In the genomic region with DNA sequence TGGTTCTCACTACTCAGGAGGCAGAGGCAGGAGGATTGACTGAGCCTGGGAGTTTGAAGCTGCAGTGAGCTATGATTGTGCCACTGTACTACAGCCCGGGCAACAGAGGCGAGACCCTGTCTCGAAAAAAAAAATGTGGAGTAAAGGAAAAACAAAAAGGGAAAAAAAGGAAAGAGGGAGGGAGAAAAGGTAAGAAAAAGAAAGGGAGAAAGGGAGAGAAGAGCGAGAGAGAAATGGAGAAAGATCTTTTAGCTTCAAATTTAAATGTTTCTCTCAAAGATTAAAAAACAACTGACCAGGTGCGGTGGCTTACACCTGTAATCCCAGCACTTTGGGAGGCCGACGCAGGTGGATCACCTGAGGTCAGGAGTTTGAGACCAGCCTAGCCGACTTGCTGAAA, we compare ENCODE assay signal across 21 cellular contexts. TPM values are rescaled to one million over a fixed set of nuclear protein-coding genes. Genes with fewer than 3 reads are reported as not detected.
DNase-seq lines count a peak whose midpoint lies in the region; ATAC-seq, FAIRE-seq and TF ChIP-seq lines count a peak whose summit lies in the region.
"Had no signal": no experiment of that assay in that cellular context is flagged by ENCODE, and none has a peak within 500 bp of the region (broad histone marks: within the 10 kb centered on the region; RNA-seq: fewer than 3 reads in every experiment).

No MANE protein-coding gene starts in this region.

- no peaks in the 10 kb centered on the region for H3K9me3 ChIP-seq in CD4-positive, alpha-beta memory T cell (ENCODE audit: control insufficient read depth in 1 of 2, low read length in 2 of 2)
- H3K9me3 ChIP-seq in Caco-2, result no peaks in the 10 kb centered on the region
- no peaks in the 10 kb centered on the region for H3K9me3 ChIP-seq in HepG2 (ENCODE audit: low read length)
- H3K9me3 ChIP-seq: ascending aorta, testis, vagina had no signal

- no peaks in the 10 kb centered on the region for H4K20me1 ChIP-seq in HepG2 (ENCODE audit: insufficient read depth, low read length)

- CTCF ChIA-PET in CD4-positive, alpha-beta memory T cell (lab: Charles Lee; ENCODE audit: partially characterized antibody), result interaction anchor here (1.0 to 4.8 kb wide), 7 partner anchors 11 to 141 kb away, joined by 3 to 31 read pairs (median 6); partner anchors contain the start of genes RNF125 and TRAPPC8
- CTCF ChIA-PET in HEK293T (lab: Yijun Ruan, JAX), result interaction anchor here (2.1 kb wide), 1 partner anchor 12 kb away, joined by 8 read pairs; no protein-coding TSS in a partner anchor
- CTCF ChIA-PET in Caco-2 (lab: Charles Lee), result no interaction called here
- CTCF ChIA-PET in HepG2 (lab: Yijun Ruan, JAX; ENCODE audit: low intra/inter-chr PET ratio, low total read pairs), result no interaction called here

- in situ Hi-C loops in HepG2 (cut with HindIII; ENCODE audit: extremely low pct_ligation_motif_present, low pct_unique_long_range_greater_than_20kb), result no loop called here

- H3K27ac Mint-ChIP-seq in activated T-cell treated with anti-CD3 and anti-CD28 coated beads, Interleukin-2, amount 50 U/mL, for 24 hours, result peak overlapping the region; percentile 55
- H3K27ac Mint-ChIP-seq in CD4-positive, alpha-beta memory T cell, result peak overlapping the region; percentile 76 to 95 (median 89)
- H3K27ac Mint-ChIP-seq in activated naive CD8-positive, alpha-beta T cell treated with anti-CD3 and anti-CD28 coated beads, Interleukin-2, amount 10 ng/mL, durations not matched to agents 7 days and 5 days, result peak overlapping the region; percentile 82
- peak overlapping the region; percentile 87 to 96 for H3K27ac Mint-ChIP-seq in natural killer cell
- H3K27ac Mint-ChIP-seq in Caco-2 (ENCODE audit: unreplicated experiment), result no peak overlapping the region
- H3K27ac Mint-ChIP-seq: progenitor cell of endocrine pancreas had no signal

- no peak for FAIRE-seq in HepG2 (lab: Jason Lieb, UNC)
- FAIRE-seq: HTR-8/SVneo had no signal

- H3K27me3 ChIP-seq in CD4-positive, alpha-beta memory T cell (ENCODE audit: insufficient read depth, low read length), result no peaks in the 10 kb centered on the region
- H3K27me3 ChIP-seq in Caco-2 (replicated peaks; ENCODE audit: control insufficient read depth, insufficient read depth, low read length) (no peaks in the 10 kb centered on the region), HepG2 (ENCODE audit: control insufficient read depth in 1 of 2, insufficient read depth in 2 of 2, low read length in 2 of 2) (no peaks in the 10 kb centered on the region; a peak in 2 of 5 replicates)
- H3K27me3 ChIP-seq: ascending aorta, testis, vagina had no signal

- H3K9ac ChIP-seq in HepG2 (ENCODE audit: insufficient read depth, low read depth, low read length), result no peak overlapping the region

- H3K4me2 ChIP-seq in HepG2 (ENCODE audit: low read depth, low read length), result no peak overlapping the region

- no peak for TF ChIP-seq EP300 in HepG2 (IDR thresholded peaks at IDR 0.05; ENCODE audit: low read depth in 2 of 2, low read length in 2 of 2)
- no peak for TF ChIP-seq EP300 in HepG2 (CRISPR knock-in tag; IDR thresholded peaks at IDR 0.05; ENCODE audit: borderline replicate concordance)

- POLR2A ChIA-PET in CD4-positive, alpha-beta memory T cell (lab: Charles Lee; ENCODE audit: partially characterized antibody), result interaction anchor here (0.6 to 5.5 kb wide), 7 partner anchors 8 to 141 kb away, joined by 3 to 92 read pairs (median 6); partner anchors contain the start of genes RNF125, RNF138 and TRAPPC8
- POLR2A ChIA-PET in activated naive CD8-positive, alpha-beta T cell treated with anti-CD3 and anti-CD28 coated beads, Interleukin-2, amount 10 ng/mL, durations not matched to agents 7 days and 5 days (lab: Charles Lee), result interaction anchor here (1.2 to 2.7 kb wide), 4 partner anchors 12 to 141 kb away, joined by 5 to 19 read pairs (median 8); partner anchors contain the start of gene TRAPPC8
- POLR2A ChIA-PET in HEK293T (lab: Yijun Ruan, JAX) (interaction anchor here (1.1 to 1.6 kb wide), 2 partner anchors 8 to 64 kb away, joined by 4 to 7 read pairs; partner anchors contain the start of gene RNF138), Caco-2 (lab: Charles Lee) (no interaction called here), HepG2 (lab: Yijun Ruan, JAX) (no interaction called here)

- no peak for TF ChIP-seq POLR2A in HepG2 (IDR thresholded peaks at IDR 0.05; ENCODE audit: insufficient read depth in 1 of 2, low read depth in 2 of 2, low read length in 2 of 2)

- no peak for ATAC-seq in activated naive CD8-positive, alpha-beta T cell treated with anti-CD3 and anti-CD28 coated beads, Interleukin-2, amount 10 ng/mL, durations not matched to agents 7 days and 5 days (ENCODE audit: low read depth)
- ATAC-seq in natural killer cell, result no peak
- no peak for ATAC-seq in HepG2
- ATAC-seq: left ventricle myocardium superior had no signal

- DNase-seq in activated T-cell treated with anti-CD3 and anti-CD28 coated beads, Interleukin-2, amount 50 U/mL, for 24 hours, result no peak
- DNase-seq in activated T-cell treated with anti-CD3 and anti-CD28 coated beads, Interleukin-2, amount 50 U/mL, for 48 hours, result no peak
- no peak for DNase-seq in CD4-positive, alpha-beta memory T cell
- DNase-seq in activated naive CD8-positive, alpha-beta T cell treated with anti-CD3 and anti-CD28 coated beads, Interleukin-2, amount 10 ng/mL, durations not matched to agents 7 days and 5 days, result no peak
- DNase-seq in natural killer cell (no peak), HEK293T (ENCODE audit: extremely low spot score) (no peak), Caco-2 (no peak), HepG2 (ENCODE audit: low spot score) (no peak)
- DNase-seq: ACHN, activated gamma-delta T cell, erythroblast, HCEC 1CT, left ventricle myocardium superior, NCI-H69, RPMI8226, T-helper 9 cell, testis had no signal

- no peaks in the 10 kb centered on the region for H3K36me3 ChIP-seq in CD4-positive, alpha-beta memory T cell (ENCODE audit: insufficient read depth, low read length)
- H3K36me3 ChIP-seq in Caco-2 (ENCODE audit: control insufficient read depth, insufficient read depth, low read length), result no peaks in the 10 kb centered on the region
- H3K36me3 ChIP-seq in HepG2 (replicated peaks in 1 of 2; ENCODE audit: control insufficient read depth in 1 of 2, insufficient read depth in 2 of 2, low read length in 2 of 2), result no peaks in the 10 kb centered on the region
- H3K36me3 ChIP-seq: ascending aorta, vagina had no signal

- H3K4me3 Mint-ChIP-seq in activated T-cell treated with anti-CD3 and anti-CD28 coated beads, Interleukin-2, amount 50 U/mL, for 24 hours, result no peak overlapping the region
- peak overlapping the region in 6 of 8 donors; percentile 20 to 74 (median 55) for H3K4me3 Mint-ChIP-seq in CD4-positive, alpha-beta memory T cell
- peak overlapping the region; percentile 52 for H3K4me3 Mint-ChIP-seq in activated naive CD8-positive, alpha-beta T cell treated with anti-CD3 and anti-CD28 coated beads, Interleukin-2, amount 10 ng/mL, durations not matched to agents 7 days and 5 days
- H3K4me3 Mint-ChIP-seq in natural killer cell (peak overlapping the region; percentile 14), Caco-2 (ENCODE audit: unreplicated experiment) (no peak overlapping the region)

- H3K79me2 ChIP-seq in HepG2 (ENCODE audit: insufficient read depth, low read length), result no peaks in the 10 kb centered on the region

- no peak overlapping the region for H2AFZ ChIP-seq in HepG2 (ENCODE audit: low read length)

- H3K27me3 Mint-ChIP-seq in activated T-cell treated with anti-CD3 and anti-CD28 coated beads, Interleukin-2, amount 50 U/mL, for 24 hours, result no peaks in the 10 kb centered on the region
- H3K27me3 Mint-ChIP-seq in CD4-positive, alpha-beta memory T cell, result no peaks in the 10 kb centered on the region
- no peaks in the 10 kb centered on the region for H3K27me3 Mint-ChIP-seq in activated naive CD8-positive, alpha-beta T cell treated with anti-CD3 and anti-CD28 coated beads, Interleukin-2, amount 10 ng/mL, durations not matched to agents 7 days and 5 days
- H3K27me3 Mint-ChIP-seq in natural killer cell (ENCODE audit: low read depth in 2 of 2), result peaks cover 0 to 3% of the 10 kb centered on the region in 2 donors
- peaks cover 6% of the 10 kb centered on the region for H3K27me3 Mint-ChIP-seq in Caco-2 (ENCODE audit: insufficient read depth, unreplicated experiment)
- H3K27me3 Mint-ChIP-seq: progenitor cell of endocrine pancreas had no signal

- H3K9me3 Mint-ChIP-seq in activated T-cell treated with anti-CD3 and anti-CD28 coated beads, Interleukin-2, amount 50 U/mL, for 24 hours, result no peaks in the 10 kb centered on the region
- peaks cover 0 to 7% (median 1%) of the 10 kb centered on the region in 8 donors for H3K9me3 Mint-ChIP-seq in CD4-positive, alpha-beta memory T cell
- H3K9me3 Mint-ChIP-seq in activated naive CD8-positive, alpha-beta T cell treated with anti-CD3 and anti-CD28 coated beads, Interleukin-2, amount 10 ng/mL, durations not matched to agents 7 days and 5 days, result no peaks in the 10 kb centered on the region
- H3K9me3 Mint-ChIP-seq in natural killer cell (peaks cover 0 to 3% of the 10 kb centered on the region in 2 donors), Caco-2 (ENCODE audit: unreplicated experiment) (no peaks in the 10 kb centered on the region)

- peaks cover 40% of the 10 kb centered on the region for H3K4me1 ChIP-seq in CD4-positive, alpha-beta memory T cell (ENCODE audit: insufficient read depth, low read length)
- H3K4me1 ChIP-seq in Caco-2, result no peaks in the 10 kb centered on the region
- H3K4me1 ChIP-seq in HepG2 (ENCODE audit: insufficient read depth, low read length), result no peaks in the 10 kb centered on the region
- H3K4me1 ChIP-seq: ascending aorta, testis had no signal

- H3K4me3 ChIP-seq in CD4-positive, alpha-beta memory T cell (ENCODE audit: low read length in 2 of 2), result no peak overlapping the region
- H3K4me3 ChIP-seq in Caco-2 (ENCODE audit: low read depth, low read length) (no peak overlapping the region), HepG2 (replicated peaks in 1 of 3; ENCODE audit: insufficient read depth in 1 of 3, low read depth in 2 of 3, low read length in 3 of 3) (no peak overlapping the region)
- H3K4me3 ChIP-seq: ascending aorta, testis, vagina had no signal

- peaks cover 34% of the 10 kb centered on the region for H3K4me1 Mint-ChIP-seq in activated T-cell treated with anti-CD3 and anti-CD28 coated beads, Interleukin-2, amount 50 U/mL, for 24 hours (ENCODE audit: low read depth)
- peaks cover 29 to 47% (median 38%) of the 10 kb centered on the region in 4 donors for H3K4me1 Mint-ChIP-seq in CD4-positive, alpha-beta memory T cell
- peaks cover 33% of the 10 kb centered on the region for H3K4me1 Mint-ChIP-seq in activated naive CD8-positive, alpha-beta T cell treated with anti-CD3 and anti-CD28 coated beads, Interleukin-2, amount 10 ng/mL, durations not matched to agents 7 days and 5 days
- H3K4me1 Mint-ChIP-seq in natural killer cell, result peaks cover 33 to 44% of the 10 kb centered on the region in 2 donors
- no peaks in the 10 kb centered on the region for H3K4me1 Mint-ChIP-seq in Caco-2 (ENCODE audit: low read depth, unreplicated experiment)

- H3K27ac ChIP-seq in CD4-positive, alpha-beta memory T cell (ENCODE audit: low read depth, low read length), result no peak overlapping the region
- no peak overlapping the region for H3K27ac ChIP-seq in HepG2 (ENCODE audit: extremely low read length, insufficient read depth, low read length)
- H3K27ac ChIP-seq: testis, vagina had no signal

- no peak for TF ChIP-seq CTCF in natural killer cell (IDR thresholded peaks at IDR 0.05)
- TF ChIP-seq CTCF in Caco-2 (IDR thresholded peaks at IDR 0.05; ENCODE audit: insufficient read depth in 1 of 2, low read depth in 1 of 2, low read length in 1 of 2, severe bottlenecking in 1 of 2, unreplicated experiment in 1 of 2), result no peak
- TF ChIP-seq CTCF in HepG2 (CRISPR knock-in tag; IDR thresholded peaks at IDR 0.05), result no peak

- WGBS in HepG2 (ENCODE audit: low lambda C conversion rate), result 54% methylated on average over 8 of the region's 8 CpGs

- BruUV-seq in Caco-2 (replicated peaks; lab: Mats Ljungman, UMichigan), result no TSS peak
- BruUV-seq in HepG2 (replicated peaks; lab: Mats Ljungman, UMichigan), result no TSS peak

- intact Hi-C loops in CD4-positive, alpha-beta memory T cell (cut with micrococcal nuclease), result loop anchor here (2.0 kb wide), 1 partner anchor 65 kb away; the partner anchor contains the start of gene RNF125
- intact Hi-C loops in natural killer cell (cut with micrococcal nuclease) (loop anchor here (2.0 kb wide), 1 partner anchor 65 kb away; the partner anchor contains the start of gene RNF125), Caco-2 (cut with micrococcal nuclease; ENCODE audit: unreplicated experiment) (no loop called here), HepG2 (cut with micrococcal nuclease; ENCODE audit: unreplicated experiment) (no loop called here)

- TF ChIP-seq RAD21 in HepG2 (CRISPR knock-in tag; IDR thresholded peaks at IDR 0.05), result no peak

- H3K36me3 Mint-ChIP-seq in activated T-cell treated with anti-CD3 and anti-CD28 coated beads, Interleukin-2, amount 50 U/mL, for 24 hours (ENCODE audit: low read depth), result no peaks in the 10 kb centered on the region
- peaks cover 6 to 8% of the 10 kb centered on the region in 2 donors for H3K36me3 Mint-ChIP-seq in CD4-positive, alpha-beta memory T cell
- H3K36me3 Mint-ChIP-seq in activated naive CD8-positive, alpha-beta T cell treated with anti-CD3 and anti-CD28 coated beads, Interleukin-2, amount 10 ng/mL, durations not matched to agents 7 days and 5 days, result peaks cover 18% of the 10 kb centered on the region
- H3K36me3 Mint-ChIP-seq in natural killer cell, result no peaks in the 10 kb centered on the region
- H3K36me3 Mint-ChIP-seq in Caco-2 (ENCODE audit: insufficient read depth, unreplicated experiment), result no peaks in the 10 kb centered on the region

RNA-seq across cellular contexts. Expression of gene RNF138, which starts 7.9 kb away (rescaled TPM):
- 10 to 100 TPM; 58.1 to 61.8 TPM for total RNA-seq in CD4-positive, alpha-beta memory T cell
- 10 to 100 TPM; 74.6 to 83.2 TPM for polyA plus RNA-seq in CD4-positive, alpha-beta memory T cell
- total RNA-seq in activated naive CD8-positive, alpha-beta T cell treated with anti-CD3 and anti-CD28 coated beads, Interleukin-2, amount 10 ng/mL, durations not matched to agents 7 days and 5 days, result 10 to 100 TPM; 83.6 to 86.7 TPM
- total RNA-seq in natural killer cell, result 10 to 100 TPM; 76.6 to 89.8 (median 87.7) TPM
- 24.3 and 26.4 TPM in 2 replicates for total RNA-seq in Caco-2 (2022)
- 33.6 and 44.8 TPM in 2 replicates for total RNA-seq in HepG2 (2016; rRNA removed; fragmentation: Illumina TruSeq; extraction: Trizol)
- total RNA-seq in HepG2 (2016; cell fraction: cytosol; rRNA removed; fragmentation: Illumina TruSeq; extraction: Trizol; ENCODE audit: low read depth), result 26.6 and 29.1 TPM in 2 replicates
- 38.1 and 50.2 TPM in 2 replicates for total RNA-seq in HepG2 (2016; cell fraction: insoluble cytoplasmic fraction; rRNA removed; fragmentation: Illumina TruSeq; extraction: Trizol)
- 35.2 and 40.9 TPM in 2 replicates for total RNA-seq in HepG2 (2016; cell fraction: membrane; rRNA removed; fragmentation: Illumina TruSeq; extraction: Trizol)
- 14.5 and 18.4 TPM in 2 replicates for total RNA-seq in HepG2 (2016; cell fraction: nucleus; rRNA removed; fragmentation: Illumina TruSeq; extraction: Trizol)
- polyA plus RNA-seq in HepG2 (2011; rRNA removed), result 11.0 and 14.6 TPM in 2 replicates
- polyA plus RNA-seq in HepG2 (2011; cell fraction: cytosol; rRNA removed), result 11.9 and 14.5 TPM in 2 replicates
- 8.4 and 10.3 TPM in 2 replicates for polyA plus RNA-seq in HepG2 (2011; cell fraction: nucleus; rRNA removed)
- polyA plus RNA-seq in HepG2 (2012), result 15.0 and 21.5 TPM in 2 replicates
- polyA plus RNA-seq in HepG2 (2016; cell fraction: cytosol; fragmentation: Illumina TruSeq; extraction: Trizol; ENCODE audit: low read depth), result 8.5 and 9.4 TPM in 2 replicates
- polyA plus RNA-seq in HepG2 (2016; cell fraction: insoluble cytoplasmic fraction; fragmentation: Illumina TruSeq; extraction: Trizol; ENCODE audit: low read depth), result 38.7 and 40.4 TPM in 2 replicates
- 14.3 and 18.4 TPM in 2 replicates for polyA plus RNA-seq in HepG2 (2016; cell fraction: membrane; fragmentation: Illumina TruSeq; extraction: Trizol; ENCODE audit: low read depth)
- 20.7 and 21.5 TPM in 2 replicates for polyA plus RNA-seq in HepG2 (2016; cell fraction: nucleus; fragmentation: Illumina TruSeq; extraction: Trizol; ENCODE audit: insufficient read depth, low read depth)
- 40.1 and 42.9 TPM in 2 replicates for polyA minus RNA-seq in HepG2 (2011; rRNA and poly(A)+ RNA removed; ENCODE audit: low replicate concordance)
- 30.0 and 36.7 TPM in 2 replicates for polyA minus RNA-seq in HepG2 (2011; cell fraction: cytosol; rRNA and poly(A)+ RNA removed)
- polyA minus RNA-seq in HepG2 (2011; cell fraction: nucleus; rRNA and poly(A)+ RNA removed), result 16.7 and 21.9 TPM in 2 replicates
- total RNA-seq: ascending aorta had no signal

Comparison
In these comparisons a context has a peak if more than half of its experiments do, and no peak if none do; other contexts are left out.
1. H3K4me3 Mint-ChIP-seq: peak in CD4-positive, alpha-beta memory T cell (6 of 8), activated naive CD8-positive, alpha-beta T cell treated with anti-CD3 and anti-CD28 coated beads, Interleukin-2, amount 10 ng/mL, durations not matched to agents 7 days and 5 days (single experiment) and natural killer cell (single experiment); none in activated T-cell treated with anti-CD3 and anti-CD28 coated beads, Interleukin-2, amount 50 U/mL, for 24 hours (single experiment) and Caco-2 (single experiment).
2. CTCF ChIA-PET loops: an anchor here in CD4-positive, alpha-beta memory T cell (1.0 to 4.8 kb wide) and HEK293T (2.1 kb wide); none called in Caco-2 and HepG2.
3. POLR2A ChIA-PET loops: an anchor here in CD4-positive, alpha-beta memory T cell (0.6 to 5.5 kb wide), activated naive CD8-positive, alpha-beta T cell treated with anti-CD3 and anti-CD28 coated beads, Interleukin-2, amount 10 ng/mL, durations not matched to agents 7 days and 5 days (1.2 to 2.7 kb wide) and HEK293T (1.1 to 1.6 kb wide); none called in Caco-2 and HepG2.
4. intact Hi-C loops: an anchor here in CD4-positive, alpha-beta memory T cell (2.0 kb wide) and natural killer cell (2.0 kb wide); none called in Caco-2 and HepG2.